Comparison of ENCODE assay signal across 8 cellular contexts in the genomic region with DNA sequence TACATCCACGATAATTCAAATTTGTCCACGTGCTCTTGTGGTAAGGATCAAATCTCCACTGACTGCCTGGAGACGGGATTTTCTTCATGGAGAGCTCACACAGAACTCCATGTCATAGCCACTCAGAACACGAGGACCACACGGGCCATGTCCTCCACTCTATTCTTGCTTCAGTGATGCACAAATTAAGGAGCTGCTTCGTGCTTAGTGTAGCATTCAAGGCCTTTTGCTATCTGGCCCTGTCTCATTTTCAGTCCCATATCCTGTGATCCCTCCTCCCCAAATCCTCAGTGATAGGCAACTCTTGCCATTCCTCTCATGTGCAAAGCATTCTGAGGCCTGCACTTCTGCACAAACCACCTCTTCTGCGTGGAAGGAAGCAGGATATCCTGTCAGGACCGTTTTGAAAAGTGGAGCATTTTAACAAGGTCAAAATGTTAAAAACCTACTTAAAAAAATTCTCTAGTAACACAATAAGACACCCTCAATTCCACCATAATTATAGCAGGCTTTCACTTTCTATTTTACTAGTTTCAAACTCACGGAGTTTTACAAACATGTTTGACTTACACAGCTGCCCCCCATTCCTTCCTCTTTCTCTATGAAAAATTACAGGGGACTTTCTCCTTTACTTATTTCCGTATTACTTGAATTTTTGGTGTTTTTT. TPM values are rescaled to one million over a fixed set of nuclear protein-coding genes. Genes with fewer than 3 reads are reported as not detected.
DNase-seq lines count a peak whose midpoint lies in the region; ATAC-seq lines count a peak whose summit lies in the region.

No MANE protein-coding gene starts in this region.

- H3K9me3 ChIP-seq in CD8-positive, alpha-beta memory T cell (ENCODE audit: low read length), result no peaks in the 10 kb centered on the region

- intact Hi-C loops in posterior cingulate gyrus (cut with DNase I), result no loop called here

- H3K27ac Mint-ChIP-seq in CD8-positive, alpha-beta memory T cell, result peak overlapping the region; percentile 98 to 100 (median 100)

- DNase-seq in CD8-positive, alpha-beta memory T cell, result peak in 4 of 5 donors; percentile 48 to 70 (median 61)
- peak; percentile 58 for DNase-seq in central memory CD4-positive, alpha-beta T cell
- DNase-seq in stimulated activated naive CD8-positive, alpha-beta T cell treated with anti-CD3 and anti-CD28 coated beads, Interleukin-15, Interleukin-2, amounts not matched to agents 100 U/mL and 50 U/mL, for 24 hours, result no peak
- no peak for DNase-seq in NCI-H510A treated with DMSO at 0.1 percent for 48 hours (lab: John Stamatoyannopoulos, UW)
- no peak for DNase-seq in posterior cingulate gyrus
- DNase-seq in NCI-H128 (lab: John Stamatoyannopoulos, UW; ENCODE audit: unreplicated experiment), result no peak

- H3K36me3 ChIP-seq in CD8-positive, alpha-beta memory T cell (ENCODE audit: insufficient read depth, low read length), result no peaks in the 10 kb centered on the region

- peak overlapping the region; percentile 83 to 90 (median 88) for H3K4me3 Mint-ChIP-seq in CD8-positive, alpha-beta memory T cell

- peak overlapping the region; percentile 60 for H3K4me3 ChIP-seq in CD8-positive, alpha-beta memory T cell (ENCODE audit: low read length)

- H3K27me3 ChIP-seq in CD8-positive, alpha-beta memory T cell (ENCODE audit: insufficient read depth, low read length, poor library complexity, severe bottlenecking), result no peaks in the 10 kb centered on the region

- CTCF ChIA-PET in CD8-positive, alpha-beta memory T cell (lab: Charles Lee), result interaction anchor here (1.5 to 8.5 kb wide), 5 partner anchors 16 to 185 kb away, joined by 3 to 97 read pairs (median 8); partner anchors contain the start of gene ST3GAL5

- POLR2A ChIA-PET in CD8-positive, alpha-beta memory T cell (lab: Charles Lee), result interaction anchor here (1.2 to 3.0 kb wide), 6 partner anchors 25 to 342 kb away, joined by 3 to 30 read pairs (median 4); partner anchors contain the start of genes IMMT, PTCD3 and ST3GAL5

- peaks cover 59 to 82% (median 80%) of the 10 kb centered on the region in 3 donors for H3K4me1 Mint-ChIP-seq in CD8-positive, alpha-beta memory T cell

- peak overlapping the region; percentile 82 for H3K27ac ChIP-seq in CD8-positive, alpha-beta memory T cell (ENCODE audit: low read depth, low read length)

- H3K36me3 Mint-ChIP-seq in CD8-positive, alpha-beta memory T cell, result peaks cover 13 to 51% (median 26%) of the 10 kb centered on the region in 3 donors

- H3K9me3 Mint-ChIP-seq in CD8-positive, alpha-beta memory T cell, result peaks cover 0 to 3% (median 0%) of the 10 kb centered on the region in 5 donors

- peak; percentile 5 for ATAC-seq in GM19468 (IDR thresholded peaks at IDR 0.05; ENCODE audit: extremely low read depth, unreplicated experiment)
- ATAC-seq in HG03571 (IDR thresholded peaks at IDR 0.05; ENCODE audit: unreplicated experiment), result peak; percentile 60
- ATAC-seq in stimulated activated naive CD8-positive, alpha-beta T cell treated with anti-CD3 and anti-CD28 coated beads, Interleukin-15, Interleukin-2, amounts not matched to agents 100 U/mL and 50 U/mL, for 24 hours, result peak; percentile 42

- peaks cover 58% of the 10 kb centered on the region for H3K4me1 ChIP-seq in CD8-positive, alpha-beta memory T cell (ENCODE audit: insufficient read depth, low read length)

- H3K27me3 Mint-ChIP-seq in CD8-positive, alpha-beta memory T cell, result no peaks in the 10 kb centered on the region

RNA-seq across cellular contexts. Expression of gene ST3GAL5, which starts 35.2 kb away (rescaled TPM):
- 10 to 100 TPM; 11.1 to 11.2 TPM for total RNA-seq in CD8-positive, alpha-beta memory T cell
- polyA plus RNA-seq in CD8-positive, alpha-beta memory T cell, result 21.8 TPM

Comparison
In these comparisons a context has a peak if more than half of its experiments do, and no peak if none do; other contexts are left out.
1. DNase-seq: peak in CD8-positive, alpha-beta memory T cell (4 of 5) and central memory CD4-positive, alpha-beta T cell (single experiment); none in stimulated activated naive CD8-positive, alpha-beta T cell treated with anti-CD3 and anti-CD28 coated beads, Interleukin-15, Interleukin-2, amounts not matched to agents 100 U/mL and 50 U/mL, for 24 hours (single experiment), NCI-H510A treated with DMSO at 0.1 percent for 48 hours (single experiment), posterior cingulate gyrus (0 of 10) and NCI-H128 (single experiment).
2. ATAC-seq: peak in every context shown above with its lines; median percentile 60 in HG03571; 42 in stimulated activated naive CD8-positive, alpha-beta T cell treated with anti-CD3 and anti-CD28 coated beads, Interleukin-15, Interleukin-2, amounts not matched to agents 100 U/mL and 50 U/mL, for 24 hours; 5 in GM19468.